ENCODE assay signal across 2 cellular contexts in the genomic region with DNA sequence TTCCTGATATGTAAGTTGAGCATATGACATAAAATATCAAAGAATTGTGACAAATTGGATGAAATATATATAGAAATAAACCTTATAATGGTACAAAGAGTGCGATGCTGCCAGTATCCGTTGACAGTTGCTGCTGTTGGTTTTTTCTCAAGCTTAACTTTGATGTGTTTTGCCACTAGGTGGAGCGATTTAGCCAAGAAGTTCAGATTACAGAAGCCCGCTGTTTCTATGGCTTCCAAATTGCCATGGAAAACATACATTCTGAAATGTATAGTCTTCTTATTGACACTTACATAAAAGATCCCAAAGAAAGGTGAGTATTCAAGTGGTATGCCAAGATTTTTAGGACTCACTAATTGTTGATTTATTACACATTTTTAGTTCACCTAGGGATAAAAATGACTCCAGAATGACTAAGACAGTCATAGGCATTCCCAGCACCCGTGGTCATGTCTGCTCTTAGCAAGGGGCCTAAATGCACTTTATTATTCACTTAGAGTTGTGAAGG.
TF ChIP-seq lines count a peak whose summit lies in the region.

No MANE protein-coding gene starts in this region.

TF ChIP-seq in GM12878, 131 proteins besides CTCF, POLR2A, EP300 and RAD21 (continues in another document):
- TF ChIP-seq YY1 (IDR thresholded peaks at IDR 0.05; ENCODE audit: low read depth, low read length) (0 out of 2 replicates have a peak, but pooled peaks have one; percentile 22), TCF12 (IDR thresholded peaks at IDR 0.05; ENCODE audit: low read depth, low read length) (no peak), RUNX3 (IDR thresholded peaks at IDR 0.05; ENCODE audit: low read length) (no peak), SMC3 (IDR thresholded peaks at IDR 0.05; ENCODE audit: borderline replicate concordance, low read length) (peak; percentile 51; the same call in 1 of the 2 replicates), HDGF (IDR thresholded peaks at IDR 0.05) (no peak), PAX5 (IDR thresholded peaks at IDR 0.05; ENCODE audit: borderline replicate concordance, low read depth, low read length) (no peak), SMARCA5 (IDR thresholded peaks at IDR 0.05) (no peak), SIN3A (IDR thresholded peaks at IDR 0.05; ENCODE audit: low read depth, low read length) (peak; percentile 68; the same call in 1 of the 2 replicates), TCF3 (IDR thresholded peaks at IDR 0.05; ENCODE audit: borderline replicate concordance, insufficient read depth, low read depth, low read length) (no peak), JUNB (IDR thresholded peaks at IDR 0.05) (no peak), TCF7 (IDR thresholded peaks at IDR 0.05; ENCODE audit: borderline replicate concordance) (no peak), CHD1 (IDR thresholded peaks at IDR 0.05; ENCODE audit: low read depth, low read length) (no peak), ZNF384 (IDR thresholded peaks at IDR 0.05; ENCODE audit: borderline replicate concordance, low read depth, low read length) (no peak; the same call in 1 of the 2 replicates), FOS (IDR thresholded peaks at IDR 0.05; ENCODE audit: borderline replicate concordance, extremely low read depth, insufficient read length) (no peak), ZNF217 (IDR thresholded peaks at IDR 0.05) (no peak)
- TF ChIP-seq, protein P1, sequence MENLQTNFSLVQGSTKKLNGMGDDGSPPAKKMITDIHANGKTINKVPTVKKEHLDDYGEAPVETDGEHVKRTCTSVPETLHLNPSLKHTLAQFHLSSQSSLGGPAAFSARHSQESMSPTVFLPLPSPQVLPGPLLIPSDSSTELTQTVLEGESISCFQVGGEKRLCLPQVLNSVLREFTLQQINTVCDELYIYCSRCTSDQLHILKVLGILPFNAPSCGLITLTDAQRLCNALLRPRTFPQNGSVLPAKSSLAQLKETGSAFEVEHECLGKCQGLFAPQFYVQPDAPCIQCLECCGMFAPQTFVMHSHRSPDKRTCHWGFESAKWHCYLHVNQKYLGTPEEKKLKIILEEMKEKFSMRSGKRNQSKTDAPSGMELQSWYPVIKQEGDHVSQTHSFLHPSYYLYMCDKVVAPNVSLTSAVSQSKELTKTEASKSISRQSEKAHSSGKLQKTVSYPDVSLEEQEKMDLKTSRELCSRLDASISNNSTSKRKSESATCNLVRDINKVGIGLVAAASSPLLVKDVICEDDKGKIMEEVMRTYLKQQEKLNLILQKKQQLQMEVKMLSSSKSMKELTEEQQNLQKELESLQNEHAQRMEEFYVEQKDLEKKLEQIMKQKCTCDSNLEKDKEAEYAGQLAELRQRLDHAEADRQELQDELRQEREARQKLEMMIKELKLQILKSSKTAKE (IDR thresholded peaks at IDR 0.05; ENCODE audit: low read depth, poor library complexity, severe bottlenecking) = peak; percentile 58
- TF ChIP-seq, protein P2, sequence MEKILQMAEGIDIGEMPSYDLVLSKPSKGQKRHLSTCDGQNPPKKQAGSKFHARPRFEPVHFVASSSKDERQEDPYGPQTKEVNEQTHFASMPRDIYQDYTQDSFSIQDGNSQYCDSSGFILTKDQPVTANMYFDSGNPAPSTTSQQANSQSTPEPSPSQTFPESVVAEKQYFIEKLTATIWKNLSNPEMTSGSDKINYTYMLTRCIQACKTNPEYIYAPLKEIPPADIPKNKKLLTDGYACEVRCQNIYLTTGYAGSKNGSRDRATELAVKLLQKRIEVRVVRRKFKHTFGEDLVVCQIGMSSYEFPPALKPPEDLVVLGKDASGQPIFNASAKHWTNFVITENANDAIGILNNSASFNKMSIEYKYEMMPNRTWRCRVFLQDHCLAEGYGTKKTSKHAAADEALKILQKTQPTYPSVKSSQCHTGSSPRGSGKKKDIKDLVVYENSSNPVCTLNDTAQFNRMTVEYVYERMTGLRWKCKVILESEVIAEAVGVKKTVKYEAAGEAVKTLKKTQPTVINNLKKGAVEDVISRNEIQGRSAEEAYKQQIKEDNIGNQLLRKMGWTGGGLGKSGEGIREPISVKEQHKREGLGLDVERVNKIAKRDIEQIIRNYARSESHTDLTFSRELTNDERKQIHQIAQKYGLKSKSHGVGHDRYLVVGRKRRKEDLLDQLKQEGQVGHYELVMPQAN (conservative IDR thresholded peaks at IDR 0.05) = peak; percentile 49; the same call in 1 of the 2 replicates
- TF ChIP-seq, protein P3, sequence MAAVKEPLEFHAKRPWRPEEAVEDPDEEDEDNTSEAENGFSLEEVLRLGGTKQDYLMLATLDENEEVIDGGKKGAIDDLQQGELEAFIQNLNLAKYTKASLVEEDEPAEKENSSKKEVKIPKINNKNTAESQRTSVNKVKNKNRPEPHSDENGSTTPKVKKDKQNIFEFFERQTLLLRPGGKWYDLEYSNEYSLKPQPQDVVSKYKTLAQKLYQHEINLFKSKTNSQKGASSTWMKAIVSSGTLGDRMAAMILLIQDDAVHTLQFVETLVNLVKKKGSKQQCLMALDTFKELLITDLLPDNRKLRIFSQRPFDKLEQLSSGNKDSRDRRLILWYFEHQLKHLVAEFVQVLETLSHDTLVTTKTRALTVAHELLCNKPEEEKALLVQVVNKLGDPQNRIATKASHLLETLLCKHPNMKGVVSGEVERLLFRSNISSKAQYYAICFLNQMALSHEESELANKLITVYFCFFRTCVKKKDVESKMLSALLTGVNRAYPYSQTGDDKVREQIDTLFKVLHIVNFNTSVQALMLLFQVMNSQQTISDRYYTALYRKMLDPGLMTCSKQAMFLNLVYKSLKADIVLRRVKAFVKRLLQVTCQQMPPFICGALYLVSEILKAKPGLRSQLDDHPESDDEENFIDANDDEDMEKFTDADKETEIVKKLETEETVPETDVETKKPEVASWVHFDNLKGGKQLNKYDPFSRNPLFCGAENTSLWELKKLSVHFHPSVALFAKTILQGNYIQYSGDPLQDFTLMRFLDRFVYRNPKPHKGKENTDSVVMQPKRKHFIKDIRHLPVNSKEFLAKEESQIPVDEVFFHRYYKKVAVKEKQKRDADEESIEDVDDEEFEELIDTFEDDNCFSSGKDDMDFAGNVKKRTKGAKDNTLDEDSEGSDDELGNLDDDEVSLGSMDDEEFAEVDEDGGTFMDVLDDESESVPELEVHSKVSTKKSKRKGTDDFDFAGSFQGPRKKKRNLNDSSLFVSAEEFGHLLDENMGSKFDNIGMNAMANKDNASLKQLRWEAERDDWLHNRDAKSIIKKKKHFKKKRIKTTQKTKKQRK (IDR thresholded peaks at IDR 0.05; ENCODE audit: low read depth, low read length) = no peak

TF ChIP-seq in HepG2, 621 proteins besides CTCF, POLR2A, EP300 and RAD21 (continues in another document):
- TF ChIP-seq SAP130 (CRISPR knock-in tag; IDR thresholded peaks at IDR 0.05; ENCODE audit: low read depth) (peak; percentile 82), MATR3 (CRISPR knock-in tag; IDR thresholded peaks at IDR 0.05) (no peak), ELF3 (CRISPR knock-in tag; IDR thresholded peaks at IDR 0.05) (peak; percentile 33; the same call in 1 of the 2 replicates), ZNF230 (CRISPR knock-in tag; IDR thresholded peaks at IDR 0.05) (peak; percentile 99), RFX3 (CRISPR knock-in tag; IDR thresholded peaks at IDR 0.05) (peak; percentile 49; the same call in 1 of the 2 replicates), LCORL (IDR thresholded peaks at IDR 0.05) (no peak), LCORL (CRISPR knock-in tag; IDR thresholded peaks at IDR 0.05) (0 out of 2 replicates have a peak, but pooled peaks have one; percentile 23), SRSF1 (optimal IDR thresholded peaks at IDR 0.05; ENCODE audit: low read depth, low read length) (no peak), THAP11 (CRISPR knock-in tag; IDR thresholded peaks at IDR 0.05) (peak; percentile 50; the same call in 1 of the 2 replicates), ZNF24 (IDR thresholded peaks at IDR 0.05) (0 out of 2 replicates have a peak, but pooled peaks have one; percentile 39), SIX1 (CRISPR knock-in tag; IDR thresholded peaks at IDR 0.05; ENCODE audit: borderline replicate concordance) (peak; percentile 79; the same call in 1 of the 2 replicates), SMC3 (IDR thresholded peaks at IDR 0.05; ENCODE audit: low read length) (peak; percentile 73), TAF1 (CRISPR knock-in tag; IDR thresholded peaks at IDR 0.05) (no peak), SIX4 (CRISPR knock-in tag; IDR thresholded peaks at IDR 0.05) (0 out of 2 replicates have a peak, but pooled peaks have one; percentile 32), CHD4 (IDR thresholded peaks at IDR 0.05; ENCODE audit: borderline replicate concordance, low read length) (peak; percentile 41; the same call in 1 of the 2 replicates), STAG1 (CRISPR knock-in tag; IDR thresholded peaks at IDR 0.05) (peak; percentile 81)
- TF ChIP-seq, protein P4, sequence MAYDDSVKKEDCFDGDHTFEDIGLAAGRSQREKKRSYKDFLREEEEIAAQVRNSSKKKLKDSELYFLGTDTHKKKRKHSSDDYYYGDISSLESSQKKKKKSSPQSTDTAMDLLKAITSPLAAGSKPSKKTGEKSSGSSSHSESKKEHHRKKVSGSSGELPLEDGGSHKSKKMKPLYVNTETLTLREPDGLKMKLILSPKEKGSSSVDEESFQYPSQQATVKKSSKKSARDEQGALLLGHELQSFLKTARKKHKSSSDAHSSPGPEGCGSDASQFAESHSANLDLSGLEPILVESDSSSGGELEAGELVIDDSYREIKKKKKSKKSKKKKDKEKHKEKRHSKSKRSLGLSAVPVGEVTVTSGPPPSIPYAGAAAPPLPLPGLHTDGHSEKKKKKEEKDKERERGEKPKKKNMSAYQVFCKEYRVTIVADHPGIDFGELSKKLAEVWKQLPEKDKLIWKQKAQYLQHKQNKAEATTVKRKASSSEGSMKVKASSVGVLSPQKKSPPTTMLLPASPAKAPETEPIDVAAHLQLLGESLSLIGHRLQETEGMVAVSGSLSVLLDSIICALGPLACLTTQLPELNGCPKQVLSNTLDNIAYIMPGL (CRISPR knock-in tag; IDR thresholded peaks at IDR 0.05; ENCODE audit: borderline replicate concordance in 1 of 2, low read depth in 1 of 2) = 0 out of 4 replicates have a peak, but pooled peaks of 1 of the 2 experiments have one; percentile 55
- TF ChIP-seq, protein P5, sequence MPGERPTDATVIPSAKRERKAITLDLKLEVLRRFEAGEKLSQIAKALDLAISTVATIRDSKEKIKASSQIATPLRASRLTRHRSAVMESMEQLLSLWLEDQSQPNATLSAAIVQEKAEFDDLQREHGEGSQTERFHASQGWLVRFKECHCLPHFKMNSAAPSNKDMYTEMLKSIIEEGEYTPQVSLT (CRISPR knock-in tag; IDR thresholded peaks at IDR 0.05; ENCODE audit: borderline replicate concordance, low read depth) = 0 out of 2 replicates have a peak, but pooled peaks have one; percentile 81
- TF ChIP-seq, protein P6, sequence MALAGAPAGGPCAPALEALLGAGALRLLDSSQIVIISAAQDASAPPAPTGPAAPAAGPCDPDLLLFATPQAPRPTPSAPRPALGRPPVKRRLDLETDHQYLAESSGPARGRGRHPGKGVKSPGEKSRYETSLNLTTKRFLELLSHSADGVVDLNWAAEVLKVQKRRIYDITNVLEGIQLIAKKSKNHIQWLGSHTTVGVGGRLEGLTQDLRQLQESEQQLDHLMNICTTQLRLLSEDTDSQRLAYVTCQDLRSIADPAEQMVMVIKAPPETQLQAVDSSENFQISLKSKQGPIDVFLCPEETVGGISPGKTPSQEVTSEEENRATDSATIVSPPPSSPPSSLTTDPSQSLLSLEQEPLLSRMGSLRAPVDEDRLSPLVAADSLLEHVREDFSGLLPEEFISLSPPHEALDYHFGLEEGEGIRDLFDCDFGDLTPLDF (CRISPR knock-in tag; IDR thresholded peaks at IDR 0.05) = no peak
- TF ChIP-seq, protein P7, sequence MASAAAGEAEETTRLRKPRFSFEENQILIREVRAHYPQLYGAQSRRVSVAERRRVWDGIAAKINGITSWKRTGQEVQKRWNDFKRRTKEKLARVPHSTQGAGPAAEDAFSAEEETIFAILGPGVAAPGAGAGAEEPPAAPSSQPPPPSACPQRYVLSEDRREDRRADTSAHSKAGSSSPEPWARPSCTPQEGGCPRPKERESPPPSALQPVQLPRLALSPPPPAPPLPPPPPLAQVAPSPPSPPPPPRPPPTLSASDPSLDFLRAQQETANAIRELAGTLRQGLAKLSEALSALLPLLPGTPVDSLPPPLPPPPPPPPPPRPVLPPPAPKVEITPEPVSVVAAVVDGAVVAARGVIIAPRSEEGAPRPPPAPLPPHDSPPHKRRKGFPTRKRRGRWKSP (CRISPR knock-in tag; IDR thresholded peaks at IDR 0.05) = peak; percentile 34; the same call in 1 of the 2 replicates
- TF ChIP-seq, protein P8, sequence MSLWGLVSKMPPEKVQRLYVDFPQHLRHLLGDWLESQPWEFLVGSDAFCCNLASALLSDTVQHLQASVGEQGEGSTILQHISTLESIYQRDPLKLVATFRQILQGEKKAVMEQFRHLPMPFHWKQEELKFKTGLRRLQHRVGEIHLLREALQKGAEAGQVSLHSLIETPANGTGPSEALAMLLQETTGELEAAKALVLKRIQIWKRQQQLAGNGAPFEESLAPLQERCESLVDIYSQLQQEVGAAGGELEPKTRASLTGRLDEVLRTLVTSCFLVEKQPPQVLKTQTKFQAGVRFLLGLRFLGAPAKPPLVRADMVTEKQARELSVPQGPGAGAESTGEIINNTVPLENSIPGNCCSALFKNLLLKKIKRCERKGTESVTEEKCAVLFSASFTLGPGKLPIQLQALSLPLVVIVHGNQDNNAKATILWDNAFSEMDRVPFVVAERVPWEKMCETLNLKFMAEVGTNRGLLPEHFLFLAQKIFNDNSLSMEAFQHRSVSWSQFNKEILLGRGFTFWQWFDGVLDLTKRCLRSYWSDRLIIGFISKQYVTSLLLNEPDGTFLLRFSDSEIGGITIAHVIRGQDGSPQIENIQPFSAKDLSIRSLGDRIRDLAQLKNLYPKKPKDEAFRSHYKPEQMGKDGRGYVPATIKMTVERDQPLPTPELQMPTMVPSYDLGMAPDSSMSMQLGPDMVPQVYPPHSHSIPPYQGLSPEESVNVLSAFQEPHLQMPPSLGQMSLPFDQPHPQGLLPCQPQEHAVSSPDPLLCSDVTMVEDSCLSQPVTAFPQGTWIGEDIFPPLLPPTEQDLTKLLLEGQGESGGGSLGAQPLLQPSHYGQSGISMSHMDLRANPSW (CRISPR knock-in tag; IDR thresholded peaks at IDR 0.05; ENCODE audit: borderline replicate concordance) = 0 out of 2 replicates have a peak, but pooled peaks have one; percentile 33
- TF ChIP-seq, protein P9, sequence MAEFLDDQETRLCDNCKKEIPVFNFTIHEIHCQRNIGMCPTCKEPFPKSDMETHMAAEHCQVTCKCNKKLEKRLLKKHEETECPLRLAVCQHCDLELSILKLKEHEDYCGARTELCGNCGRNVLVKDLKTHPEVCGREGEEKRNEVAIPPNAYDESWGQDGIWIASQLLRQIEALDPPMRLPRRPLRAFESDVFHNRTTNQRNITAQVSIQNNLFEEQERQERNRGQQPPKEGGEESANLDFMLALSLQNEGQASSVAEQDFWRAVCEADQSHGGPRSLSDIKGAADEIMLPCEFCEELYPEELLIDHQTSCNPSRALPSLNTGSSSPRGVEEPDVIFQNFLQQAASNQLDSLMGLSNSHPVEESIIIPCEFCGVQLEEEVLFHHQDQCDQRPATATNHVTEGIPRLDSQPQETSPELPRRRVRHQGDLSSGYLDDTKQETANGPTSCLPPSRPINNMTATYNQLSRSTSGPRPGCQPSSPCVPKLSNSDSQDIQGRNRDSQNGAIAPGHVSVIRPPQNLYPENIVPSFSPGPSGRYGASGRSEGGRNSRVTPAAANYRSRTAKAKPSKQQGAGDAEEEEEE (CRISPR knock-in tag; IDR thresholded peaks at IDR 0.05; ENCODE audit: borderline replicate concordance) = no peak
- TF ChIP-seq, protein P10, sequence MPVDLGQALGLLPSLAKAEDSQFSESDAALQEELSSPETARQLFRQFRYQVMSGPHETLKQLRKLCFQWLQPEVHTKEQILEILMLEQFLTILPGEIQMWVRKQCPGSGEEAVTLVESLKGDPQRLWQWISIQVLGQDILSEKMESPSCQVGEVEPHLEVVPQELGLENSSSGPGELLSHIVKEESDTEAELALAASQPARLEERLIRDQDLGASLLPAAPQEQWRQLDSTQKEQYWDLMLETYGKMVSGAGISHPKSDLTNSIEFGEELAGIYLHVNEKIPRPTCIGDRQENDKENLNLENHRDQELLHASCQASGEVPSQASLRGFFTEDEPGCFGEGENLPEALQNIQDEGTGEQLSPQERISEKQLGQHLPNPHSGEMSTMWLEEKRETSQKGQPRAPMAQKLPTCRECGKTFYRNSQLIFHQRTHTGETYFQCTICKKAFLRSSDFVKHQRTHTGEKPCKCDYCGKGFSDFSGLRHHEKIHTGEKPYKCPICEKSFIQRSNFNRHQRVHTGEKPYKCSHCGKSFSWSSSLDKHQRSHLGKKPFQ (CRISPR knock-in tag; IDR thresholded peaks at IDR 0.05; ENCODE audit: insufficient replicate concordance) = peak; percentile 27
